36 cellular contexts compared by ENCODE assay signal in the genomic region with DNA sequence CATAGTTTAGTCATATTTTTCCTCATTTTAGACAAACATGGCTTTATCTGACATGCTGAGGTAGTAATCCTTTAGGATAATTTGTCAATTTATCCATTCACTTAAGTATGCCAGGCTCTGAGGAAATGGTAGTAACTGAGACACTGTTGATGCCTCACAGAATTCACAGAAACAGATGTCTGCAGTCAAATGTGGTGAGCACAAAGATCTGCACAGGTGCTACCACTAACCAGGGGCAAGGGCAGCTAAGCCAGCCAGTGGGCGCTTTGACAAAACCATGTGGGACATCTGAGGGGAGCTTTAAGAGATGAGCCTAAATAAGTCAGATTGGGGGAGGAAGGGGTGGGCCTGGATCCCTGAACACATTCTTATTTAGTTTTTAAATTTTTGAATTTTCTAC. TPM values are rescaled to one million over a fixed set of nuclear protein-coding genes. Genes with fewer than 3 reads are reported as not detected.
"Had no signal": no experiment of that assay in that cellular context is flagged by ENCODE, and none has a peak within 500 bp of the region (broad histone marks: within the 10 kb centered on the region; RNA-seq: fewer than 3 reads in every experiment).

No MANE protein-coding gene starts in this region.

- DNase-seq: activated CD4-positive, alpha-beta memory T cell treated with anti-CD3 and anti-CD28 coated beads for 36 hours; activated CD4-positive, alpha-beta T cell treated with anti-CD3 and anti-CD28 coated beads for 4 hours; activated CD4-positive, alpha-beta T cell treated with anti-CD3 and anti-CD28 coated beads, Interleukin-2, amount 10 ng/mL, durations not matched to agents 24 days and 14 days; activated CD4-positive, alpha-beta T cell treated with anti-CD3 and anti-CD28 coated beads, Interleukin-2, amount 50 U/mL, for 1 hour; activated CD4-positive, alpha-beta T cell treated with anti-CD3 and anti-CD28 coated beads, Interleukin-2, amount 50 U/mL, for 4 hours; activated CD4-positive, CD25-positive, alpha-beta regulatory T cell; activated CD8-positive, alpha-beta memory T cell treated with anti-CD3 and anti-CD28 coated beads, Interleukin-2, amount 50 U/mL, for 4 hours; activated CD8-positive, alpha-beta T cell treated with anti-CD3 and anti-CD28 coated beads for 36 hours; activated effector memory CD4-positive, alpha-beta T cell treated with anti-CD3 and anti-CD28 coated beads, Interleukin-2, amount 50 U/mL, for 16 hours; activated gamma-delta T cell treated with Interleukin-2 at 50 U/mL for 16 hours; activated naive CD4-positive, alpha-beta T cell; activated naive CD4-positive, alpha-beta T cell treated with anti-CD3 and anti-CD28 coated beads for 36 hours; activated naive CD4-positive, alpha-beta T cell treated with anti-CD3 and anti-CD28 coated beads, Interleukin-2, amount 50 U/mL, for 16 hours; activated naive CD8-positive, alpha-beta T cell treated with anti-CD3 and anti-CD28 coated beads for 36 hours; activated T-cell treated with anti-CD3 and anti-CD28 coated beads for 4 hours; activated T-cell treated with anti-CD3 and anti-CD28 coated beads, Interleukin-2, amount 50 U/mL, for 1 hour; activated T-cell treated with anti-CD3 and anti-CD28 coated beads, Interleukin-2, amount 50 U/mL, for 4 hours; activated T-cell treated with anti-CD3 and anti-CD28 coated beads, Interleukin-2, amount 50 U/mL, for 72 hours; adrenal gland; amniotic stem cell; aorta; body of pancreas; brain microvascular endothelial cell; central memory CD4-positive, alpha-beta T cell; T-helper 1 cell; T-helper 2 cell; T-helper 9 cell; WERI-Rb-1 had no signal

- H3K4me1 Mint-ChIP-seq: activated CD4-positive, alpha-beta T cell treated with anti-CD3 and anti-CD28 coated beads, Interleukin-2, amount 10 ng/mL, durations not matched to agents 24 days and 14 days; activated naive CD8-positive, alpha-beta T cell treated with anti-CD3 and anti-CD28 coated beads for 36 hours; activated T-helper 17 cell treated with anti-CD3 and anti-CD28 coated beads, Interleukin-2, amount 50 U/mL, for 72 hours had no signal

- H3K4me3 ChIP-seq: adrenal gland, body of pancreas, breast epithelium had no signal

- H3K4me1 ChIP-seq: adrenal gland, breast epithelium had no signal

- H3K27me3 ChIP-seq: adrenal gland, body of pancreas, brain microvascular endothelial cell, breast epithelium had no signal

- H3K9me3 Mint-ChIP-seq: activated CD4-positive, alpha-beta memory T cell treated with anti-CD3 and anti-CD28 coated beads for 36 hours; activated CD4-positive, alpha-beta T cell treated with anti-CD3 and anti-CD28 coated beads, Interleukin-2, amount 10 ng/mL, durations not matched to agents 24 days and 14 days; activated CD8-positive, alpha-beta T cell treated with anti-CD3 and anti-CD28 coated beads for 36 hours; activated naive CD4-positive, alpha-beta T cell treated with anti-CD3 and anti-CD28 coated beads for 36 hours; activated naive CD8-positive, alpha-beta T cell treated with anti-CD3 and anti-CD28 coated beads for 36 hours; activated T-cell treated with anti-CD3 and anti-CD28 coated beads, Interleukin-2, amount 50 U/mL, for 4 hours; activated T-cell treated with anti-CD3 and anti-CD28 coated beads, Interleukin-2, amount 50 U/mL, for 72 hours; activated T-helper 1 cell treated with anti-CD3 and anti-CD28 coated beads, Interleukin-12 subunit alpha, Interleukin-12 subunit beta, Interleukin-2, Interleukin-4 antibody, amounts not matched to agents 30 ng/mL and 10 ng/mL and 1 ng/mL, durations not matched to agents 14 hours and 24 hours and 36 hours; activated T-helper 17 cell treated with anti-CD3 and anti-CD28 coated beads, Interleukin-2, amount 50 U/mL, for 72 hours; T-helper 1 cell treated with Interleukin-12 subunit alpha and Interleukin-12 subunit beta and Interleukin-4 antibody, amounts not matched to agents 30 μg/mL and 1 μg/mL, for 36 hours; T-helper 2 cell treated with Interferon-gamma antibody and Interleukin-4, amounts not matched to agents 5 μg/mL and 100 μg/mL, for 36 hours had no signal

- ATAC-seq: activated CD4-positive, CD25-positive, alpha-beta regulatory T cell treated with anti-CD3 and anti-CD28 coated beads, Interleukin-2, amount 50 U/mL, for 24 hours; activated CD8-positive, alpha-beta T cell treated with anti-CD3 and anti-CD28 coated beads for 36 hours; activated naive CD4-positive, alpha-beta T cell treated with anti-CD3 and anti-CD28 coated beads, Interleukin-2, amount 50 U/mL, for 72 hours; activated T-cell treated with anti-CD3 and anti-CD28 coated beads, Interleukin-2, amount 50 U/mL, for 4 hours; activated T-cell treated with anti-CD3 and anti-CD28 coated beads, Interleukin-2, amount 50 U/mL, for 72 hours; activated T-helper 17 cell treated with anti-CD3 and anti-CD28 coated beads, Interleukin-2, amount 50 U/mL, for 72 hours; body of pancreas; WTC11 had no signal

- H3K27ac Mint-ChIP-seq: activated CD4-positive, alpha-beta memory T cell treated with anti-CD3 and anti-CD28 coated beads for 36 hours; activated CD4-positive, alpha-beta T cell treated with anti-CD3 and anti-CD28 coated beads, Interleukin-2, amount 10 ng/mL, durations not matched to agents 24 days and 14 days; activated CD8-positive, alpha-beta T cell treated with anti-CD3 and anti-CD28 coated beads for 36 hours; activated naive CD4-positive, alpha-beta T cell treated with anti-CD3 and anti-CD28 coated beads for 36 hours; activated naive CD4-positive, alpha-beta T cell treated with anti-CD3 and anti-CD28 coated beads, Interleukin-2, amount 50 U/mL, for 72 hours; activated naive CD8-positive, alpha-beta T cell treated with anti-CD3 and anti-CD28 coated beads for 36 hours; activated T-cell treated with anti-CD3 and anti-CD28 coated beads, Interleukin-2, amount 50 U/mL, for 72 hours; activated T-helper 1 cell treated with anti-CD3 and anti-CD28 coated beads, Interleukin-12 subunit alpha, Interleukin-12 subunit beta, Interleukin-2, Interleukin-4 antibody, amounts not matched to agents 30 ng/mL and 10 ng/mL and 1 ng/mL, durations not matched to agents 14 hours and 24 hours and 36 hours; activated T-helper 17 cell treated with anti-CD3 and anti-CD28 coated beads, Interleukin-2, amount 50 U/mL, for 72 hours; T-helper 1 cell treated with Interleukin-12 subunit alpha and Interleukin-12 subunit beta and Interleukin-4 antibody, amounts not matched to agents 30 μg/mL and 1 μg/mL, for 36 hours; T-helper 2 cell treated with Interferon-gamma antibody and Interleukin-4, amounts not matched to agents 5 μg/mL and 100 μg/mL, for 36 hours; WTC11 had no signal

- H3K27me3 Mint-ChIP-seq: activated naive CD8-positive, alpha-beta T cell treated with anti-CD3 and anti-CD28 coated beads for 36 hours had no signal

- H3K9me3 ChIP-seq: adrenal gland, body of pancreas, breast epithelium had no signal

- H3K36me3 ChIP-seq: adrenal gland, brain microvascular endothelial cell, breast epithelium, WERI-Rb-1 had no signal

- H3K4me3 Mint-ChIP-seq: activated CD4-positive, alpha-beta memory T cell treated with anti-CD3 and anti-CD28 coated beads for 36 hours; activated CD4-positive, alpha-beta T cell treated with anti-CD3 and anti-CD28 coated beads, Interleukin-2, amount 10 ng/mL, durations not matched to agents 24 days and 14 days; activated CD8-positive, alpha-beta T cell treated with anti-CD3 and anti-CD28 coated beads for 36 hours; activated naive CD4-positive, alpha-beta T cell treated with anti-CD3 and anti-CD28 coated beads for 36 hours; activated naive CD8-positive, alpha-beta T cell treated with anti-CD3 and anti-CD28 coated beads for 36 hours; activated T-cell treated with anti-CD3 and anti-CD28 coated beads, Interleukin-2, amount 50 U/mL, for 4 hours; activated T-cell treated with anti-CD3 and anti-CD28 coated beads, Interleukin-2, amount 50 U/mL, for 72 hours; activated T-helper 1 cell treated with anti-CD3 and anti-CD28 coated beads, Interleukin-12 subunit alpha, Interleukin-12 subunit beta, Interleukin-2, Interleukin-4 antibody, amounts not matched to agents 30 ng/mL and 10 ng/mL and 1 ng/mL, durations not matched to agents 14 hours and 24 hours and 36 hours; activated T-helper 17 cell treated with anti-CD3 and anti-CD28 coated beads, Interleukin-2, amount 50 U/mL, for 72 hours; T-helper 1 cell treated with Interleukin-12 subunit alpha and Interleukin-12 subunit beta and Interleukin-4 antibody, amounts not matched to agents 30 μg/mL and 1 μg/mL, for 36 hours; T-helper 2 cell treated with Interferon-gamma antibody and Interleukin-4, amounts not matched to agents 5 μg/mL and 100 μg/mL, for 36 hours; WTC11 had no signal

- H3K36me3 Mint-ChIP-seq: activated CD4-positive, alpha-beta memory T cell treated with anti-CD3 and anti-CD28 coated beads for 36 hours; activated naive CD4-positive, alpha-beta T cell treated with anti-CD3 and anti-CD28 coated beads, Interleukin-2, amount 50 U/mL, for 72 hours; activated naive CD8-positive, alpha-beta T cell treated with anti-CD3 and anti-CD28 coated beads for 36 hours; WTC11 had no signal

- H3K27ac ChIP-seq: adrenal gland, body of pancreas, brain microvascular endothelial cell, breast epithelium, WERI-Rb-1 had no signal

RNA-seq across cellular contexts. Expression of a gene that starts 37.8 kb away (rescaled TPM):
- total RNA-seq: activated T-helper 1 cell treated with anti-CD3 and anti-CD28 coated beads, Interleukin-12 subunit alpha, Interleukin-12 subunit beta, Interleukin-2, Interleukin-4 antibody, amounts not matched to agents 30 ng/mL and 10 ng/mL and 1 ng/mL, durations not matched to agents 14 hours and 24 hours and 36 hours had no signal
